In the genomic region with DNA sequence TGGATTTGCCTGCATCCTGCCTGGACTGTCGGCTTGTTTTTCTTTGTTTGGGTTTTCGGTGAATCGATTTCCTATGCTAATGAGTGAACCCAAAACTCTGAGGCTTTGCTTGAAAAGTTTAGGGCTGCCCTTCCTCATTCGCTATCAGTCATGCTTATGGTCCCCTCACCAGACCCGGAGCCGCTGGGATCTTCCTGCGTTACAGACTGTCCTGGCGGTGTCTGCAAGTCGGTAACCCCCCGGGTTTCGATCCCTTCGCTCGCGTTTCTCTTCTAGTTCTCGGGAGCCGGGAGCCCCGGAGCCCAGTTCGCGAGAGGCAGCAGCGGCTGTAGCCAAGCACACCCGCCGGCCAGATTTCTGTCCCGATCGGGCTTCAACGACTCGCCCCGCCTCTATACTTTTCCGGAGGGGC, we compare ENCODE assay signal across 8 cellular contexts. TPM values are rescaled to one million over a fixed set of nuclear protein-coding genes. Genes with fewer than 3 reads are reported as not detected.
DNase-seq lines count a peak whose midpoint lies in the region; ATAC-seq and TF ChIP-seq lines count a peak whose summit lies in the region.

No MANE protein-coding gene starts in this region.

- H3K4me3 ChIP-seq in testis, result peak overlapping the region; percentile 52 to 80

- peak overlapping the region; percentile 60 for H3K4me3 Mint-ChIP-seq in activated CD4-positive, alpha-beta memory T cell treated with anti-CD3 and anti-CD28 coated beads for 36 hours
- H3K4me3 Mint-ChIP-seq in activated CD4-positive, alpha-beta memory T cell treated with anti-CD3 and anti-CD28 coated beads, Interleukin-2, amount 10 ng/mL, durations not matched to agents 7 days and 5 days, result no peak overlapping the region

- 1 to 2% methylated on average over 28 of the region's 28 CpGs for WGBS in testis, 2 donors

- no peaks in the 10 kb centered on the region for H3K9me3 Mint-ChIP-seq in activated CD4-positive, alpha-beta memory T cell treated with anti-CD3 and anti-CD28 coated beads for 36 hours
- H3K9me3 Mint-ChIP-seq in activated CD4-positive, alpha-beta memory T cell treated with anti-CD3 and anti-CD28 coated beads, Interleukin-2, amount 10 ng/mL, durations not matched to agents 7 days and 5 days, result no peaks in the 10 kb centered on the region

- no peaks in the 10 kb centered on the region for H3K36me3 ChIP-seq in testis (ENCODE audit: low read depth, missing control alignments)

- H3K36me3 Mint-ChIP-seq in activated CD4-positive, alpha-beta memory T cell treated with anti-CD3 and anti-CD28 coated beads for 36 hours, result no peaks in the 10 kb centered on the region
- H3K36me3 Mint-ChIP-seq in activated CD4-positive, alpha-beta memory T cell treated with anti-CD3 and anti-CD28 coated beads, Interleukin-2, amount 10 ng/mL, durations not matched to agents 7 days and 5 days (ENCODE audit: low read depth), result no peaks in the 10 kb centered on the region

- H3K27me3 ChIP-seq in testis, result peaks cover 4% of the 10 kb centered on the region

- no peak for DNase-seq in activated CD4-positive, alpha-beta memory T cell treated with anti-CD3 and anti-CD28 coated beads for 36 hours
- DNase-seq in activated CD4-positive, alpha-beta memory T cell treated with anti-CD3 and anti-CD28 coated beads, Interleukin-2, amount 10 ng/mL, durations not matched to agents 7 days and 5 days, result no peak
- peak; percentile 57 for DNase-seq in astrocyte of the hippocampus (ENCODE audit: low read depth, low spot score)
- DNase-seq in left kidney (ENCODE audit: low read depth, low spot score), result peak; percentile 43
- no peak for DNase-seq in testis
- DNase-seq in COLO829 (ENCODE audit: low spot score), result no peak
- DNase-seq in COR-L47 (lab: John Stamatoyannopoulos, UW), result no peak

- CTCF ChIA-PET in activated CD4-positive, alpha-beta memory T cell treated with anti-CD3 and anti-CD28 coated beads for 36 hours (lab: Charles Lee), result no interaction called here
- CTCF ChIA-PET in activated CD4-positive, alpha-beta memory T cell treated with anti-CD3 and anti-CD28 coated beads, Interleukin-2, amount 10 ng/mL, durations not matched to agents 7 days and 5 days (lab: Charles Lee), result no interaction called here

- H3K27me3 Mint-ChIP-seq in activated CD4-positive, alpha-beta memory T cell treated with anti-CD3 and anti-CD28 coated beads for 36 hours, result peaks cover 76% of the 10 kb centered on the region
- peaks cover 82% of the 10 kb centered on the region for H3K27me3 Mint-ChIP-seq in activated CD4-positive, alpha-beta memory T cell treated with anti-CD3 and anti-CD28 coated beads, Interleukin-2, amount 10 ng/mL, durations not matched to agents 7 days and 5 days

- TF ChIP-seq CTCF in testis (IDR thresholded peaks at IDR 0.05), result no peak

- H3K27ac ChIP-seq in testis, result peak overlapping the region; percentile 80 to 91

- H3K4me1 ChIP-seq in testis, result peaks cover 16% of the 10 kb centered on the region

- H3K27ac Mint-ChIP-seq in activated CD4-positive, alpha-beta memory T cell treated with anti-CD3 and anti-CD28 coated beads for 36 hours, result no peak overlapping the region
- no peak overlapping the region for H3K27ac Mint-ChIP-seq in activated CD4-positive, alpha-beta memory T cell treated with anti-CD3 and anti-CD28 coated beads, Interleukin-2, amount 10 ng/mL, durations not matched to agents 7 days and 5 days

- no peaks in the 10 kb centered on the region for H3K9me3 ChIP-seq in testis

- POLR2A ChIA-PET in activated CD4-positive, alpha-beta memory T cell treated with anti-CD3 and anti-CD28 coated beads for 36 hours (lab: Charles Lee), result no interaction called here
- POLR2A ChIA-PET in activated CD4-positive, alpha-beta memory T cell treated with anti-CD3 and anti-CD28 coated beads, Interleukin-2, amount 10 ng/mL, durations not matched to agents 7 days and 5 days (lab: Charles Lee), result no interaction called here

- TF ChIP-seq POLR2A in testis (IDR thresholded peaks at IDR 0.05), result no peak

- ATAC-seq in HG02588 (IDR thresholded peaks at IDR 0.05; ENCODE audit: unreplicated experiment), result no peak

- intact Hi-C loops in activated CD4-positive, alpha-beta memory T cell treated with anti-CD3 and anti-CD28 coated beads for 36 hours (cut with micrococcal nuclease), result no loop called here
- intact Hi-C loops in testis (cut with DNase I; ENCODE audit: low total_unique reads), result loop anchor here (10.0 kb wide), 1 partner anchor 500 kb away; a partner anchor contains a TSS

- H3K4me1 Mint-ChIP-seq in activated CD4-positive, alpha-beta memory T cell treated with anti-CD3 and anti-CD28 coated beads for 36 hours (ENCODE audit: low read depth), result peaks cover 37% of the 10 kb centered on the region
- peaks cover 15% of the 10 kb centered on the region for H3K4me1 Mint-ChIP-seq in activated CD4-positive, alpha-beta memory T cell treated with anti-CD3 and anti-CD28 coated beads, Interleukin-2, amount 10 ng/mL, durations not matched to agents 7 days and 5 days

RNA-seq across cellular contexts. Expression of a gene that starts 2.2 kb away (rescaled TPM):
- not detected for total RNA-seq in activated CD4-positive, alpha-beta memory T cell treated with anti-CD3 and anti-CD28 coated beads for 36 hours
- total RNA-seq in activated CD4-positive, alpha-beta memory T cell treated with anti-CD3 and anti-CD28 coated beads, Interleukin-2, amount 10 ng/mL, durations not matched to agents 7 days and 5 days, result not detected
- total RNA-seq in testis, result 1 to 10 TPM; 1.5 to 1.9 TPM
- polyA plus RNA-seq in testis (ENCODE audit: insufficient read depth, low read depth, low replicate concordance), result 6.9 TPM

Comparison
In these comparisons a context has a peak if more than half of its experiments do, and no peak if none do; other contexts are left out.
1. DNase-seq: peak in astrocyte of the hippocampus (single experiment) and left kidney (single experiment); none in activated CD4-positive, alpha-beta memory T cell treated with anti-CD3 and anti-CD28 coated beads for 36 hours (single experiment), activated CD4-positive, alpha-beta memory T cell treated with anti-CD3 and anti-CD28 coated beads, Interleukin-2, amount 10 ng/mL, durations not matched to agents 7 days and 5 days (single experiment), testis (single experiment), COLO829 (single experiment) and COR-L47 (single experiment).